Comparison of ENCODE assay signal across 1 cellular context in the genomic region with DNA sequence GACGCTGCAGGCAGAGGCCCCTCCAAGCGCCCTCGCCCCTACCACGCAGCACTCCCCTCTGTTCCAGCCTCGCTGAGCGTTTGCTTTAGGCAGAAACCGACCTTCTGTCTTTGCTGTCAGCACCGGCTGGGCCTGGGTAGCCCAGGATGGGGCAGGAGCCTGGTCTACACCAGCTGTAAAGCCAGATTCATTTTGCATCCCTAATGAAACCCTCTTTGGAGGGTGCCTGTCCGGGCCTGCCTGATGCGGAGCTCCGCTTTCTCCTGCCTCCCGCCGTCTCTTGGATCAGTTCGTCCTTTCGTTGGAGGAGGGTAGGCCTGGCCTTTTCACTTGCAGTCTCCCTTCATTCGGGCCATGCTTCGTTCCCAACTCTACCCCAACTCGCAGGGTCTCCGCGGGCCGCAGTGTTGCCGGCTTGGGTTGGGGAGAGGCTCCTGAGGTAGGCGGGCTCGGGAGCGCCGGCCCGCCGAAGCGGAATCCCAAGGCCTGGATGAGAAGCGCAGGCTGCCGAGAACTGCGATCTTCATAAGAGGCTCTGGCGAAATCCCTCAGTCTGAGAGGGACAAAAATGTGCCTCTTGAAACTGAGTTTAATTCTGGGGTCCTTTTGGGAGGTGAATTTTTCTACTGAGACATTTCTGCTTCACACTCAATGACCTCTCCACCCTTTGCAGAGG.
A peak's percentile ranks its signal among the peaks of the same experiment; 100 is the strongest.
TF ChIP-seq lines count a peak whose summit lies in the region.

No MANE protein-coding gene starts in this region.

TF ChIP-seq in HEK293, 187 proteins besides CTCF, POLR2A, EP300 and RAD21 (continued from another document and continues in another):
- TF ChIP-seq, protein P1, sequence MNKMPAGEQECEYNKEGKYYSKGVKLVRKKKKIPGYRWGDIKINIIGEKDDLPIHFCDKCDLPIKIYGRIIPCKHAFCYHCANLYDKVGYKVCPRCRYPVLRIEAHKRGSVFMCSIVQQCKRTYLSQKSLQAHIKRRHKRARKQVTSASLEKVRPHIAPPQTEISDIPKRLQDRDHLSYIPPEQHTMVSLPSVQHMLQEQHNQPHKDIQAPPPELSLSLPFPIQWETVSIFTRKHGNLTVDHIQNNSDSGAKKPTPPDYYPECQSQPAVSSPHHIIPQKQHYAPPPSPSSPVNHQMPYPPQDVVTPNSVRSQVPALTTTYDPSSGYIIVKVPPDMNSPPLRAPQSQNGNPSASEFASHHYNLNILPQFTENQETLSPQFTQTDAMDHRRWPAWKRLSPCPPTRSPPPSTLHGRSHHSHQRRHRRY (tag by site-specific recombination; IDR thresholded peaks at IDR 0.05): no peak
- TF ChIP-seq ZNF394 (tag by site-specific recombination; IDR thresholded peaks at IDR 0.05; ENCODE audit: borderline replicate concordance) (no peak; the same call in 1 of the 2 replicates), GFI1B (tag by site-specific recombination; IDR thresholded peaks at IDR 0.05) (peak; percentile 37; the same call in 1 of the 2 replicates), ZNF114 (tag by site-specific recombination; IDR thresholded peaks at IDR 0.05) (no peak), GLIS2 (tag by site-specific recombination; IDR thresholded peaks at IDR 0.05) (no peak), ZNF677 (tag by site-specific recombination; IDR thresholded peaks at IDR 0.05) (no peak), PRDM2 (tag by site-specific recombination; IDR thresholded peaks at IDR 0.05; ENCODE audit: borderline replicate concordance) (no peak), ZNF660 (tag by site-specific recombination; IDR thresholded peaks at IDR 0.05) (no peak; the same call in 1 of the 2 replicates), ZNF37A (tag by site-specific recombination; IDR thresholded peaks at IDR 0.05) (no peak), ZNF311 (tag by site-specific recombination; IDR thresholded peaks at IDR 0.05; ENCODE audit: borderline replicate concordance) (no peak), ZNF501 (tag by site-specific recombination; IDR thresholded peaks at IDR 0.05) (0 out of 2 replicates have a peak, but pooled peaks have one; percentile 40), ZNF248 (tag by site-specific recombination; IDR thresholded peaks at IDR 0.05) (no peak), ZNF692 (tag by site-specific recombination; IDR thresholded peaks at IDR 0.05) (no peak), ZNF623 (tag by site-specific recombination; IDR thresholded peaks at IDR 0.05) (no peak), MEIS1 (CRISPR knock-in tag; IDR thresholded peaks at IDR 0.05; ENCODE audit: borderline replicate concordance) (no peak), ZBTB48 (tag by site-specific recombination; IDR thresholded peaks at IDR 0.05) (peak; percentile 67), ZNF214 (tag by site-specific recombination; IDR thresholded peaks at IDR 0.05; ENCODE audit: borderline replicate concordance) (no peak), ZNF223 (tag by site-specific recombination; IDR thresholded peaks at IDR 0.05) (no peak), ZNF776 (tag by site-specific recombination; IDR thresholded peaks at IDR 0.05; ENCODE audit: borderline replicate concordance) (no peak), ZNF792 (tag by site-specific recombination; IDR thresholded peaks at IDR 0.05) (peak; percentile 34; the same call in 1 of the 2 replicates), ZNF600 (tag by site-specific recombination; IDR thresholded peaks at IDR 0.05) (peak; percentile 97), ZIC2 (tag by site-specific recombination; IDR thresholded peaks at IDR 0.05) (no peak), ZNF324 (tag by site-specific recombination; IDR thresholded peaks at IDR 0.05) (peak; percentile 21; the same call in 1 of the 2 replicates), ZNF555 (tag by site-specific recombination; conservative IDR thresholded peaks at IDR 0.05) (no peak), ZSCAN4 (tag by site-specific recombination; IDR thresholded peaks at IDR 0.05) (no peak; the same call in 1 of the 2 replicates), MYNN (tag by site-specific recombination; IDR thresholded peaks at IDR 0.05; ENCODE audit: borderline replicate concordance) (no peak), ZNF2 (tag by site-specific recombination; IDR thresholded peaks at IDR 0.05) (peak; percentile 85), FEZF1 (tag by site-specific recombination; IDR thresholded peaks at IDR 0.05) (no peak; the same call in 1 of the 2 replicates), ZNF473 (tag by site-specific recombination; IDR thresholded peaks at IDR 0.05) (no peak), SALL2 (tag by site-specific recombination; IDR thresholded peaks at IDR 0.05; ENCODE audit: borderline replicate concordance) (no peak), ZNF391 (tag by site-specific recombination; IDR thresholded peaks at IDR 0.05; ENCODE audit: borderline replicate concordance, low read depth) (no peak), ZEB2 (tag by site-specific recombination; IDR thresholded peaks at IDR 0.05) (peak; percentile 11; the same call in 1 of the 2 replicates), ZBTB17 (tag by site-specific recombination; IDR thresholded peaks at IDR 0.05) (peak; percentile 95), ZNF362 (tag by site-specific recombination; IDR thresholded peaks at IDR 0.05) (no peak), ZNF211 (tag by site-specific recombination; IDR thresholded peaks at IDR 0.05; ENCODE audit: low read depth) (no peak), YY2 (tag by site-specific recombination; IDR thresholded peaks at IDR 0.05) (no peak), IKZF3 (tag by site-specific recombination; IDR thresholded peaks at IDR 0.05) (peak; percentile 57), ZNF112 (tag by site-specific recombination; IDR thresholded peaks at IDR 0.05) (no peak), ZSCAN16 (tag by site-specific recombination; IDR thresholded peaks at IDR 0.05) (no peak), SP2 (tag by site-specific recombination; IDR thresholded peaks at IDR 0.05) (no peak)
- TF ChIP-seq, protein P2, sequence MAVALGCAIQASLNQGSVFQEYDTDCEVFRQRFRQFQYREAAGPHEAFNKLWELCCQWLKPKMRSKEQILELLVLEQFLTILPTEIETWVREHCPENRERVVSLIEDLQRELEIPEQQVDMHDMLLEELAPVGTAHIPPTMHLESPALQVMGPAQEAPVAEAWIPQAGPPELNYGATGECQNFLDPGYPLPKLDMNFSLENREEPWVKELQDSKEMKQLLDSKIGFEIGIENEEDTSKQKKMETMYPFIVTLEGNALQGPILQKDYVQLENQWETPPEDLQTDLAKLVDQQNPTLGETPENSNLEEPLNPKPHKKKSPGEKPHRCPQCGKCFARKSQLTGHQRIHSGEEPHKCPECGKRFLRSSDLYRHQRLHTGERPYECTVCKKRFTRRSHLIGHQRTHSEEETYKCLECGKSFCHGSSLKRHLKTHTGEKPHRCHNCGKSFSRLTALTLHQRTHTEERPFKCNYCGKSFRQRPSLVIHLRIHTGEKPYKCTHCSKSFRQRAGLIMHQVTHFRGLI (tag by site-specific recombination; IDR thresholded peaks at IDR 0.05): no peak
- TF ChIP-seq, protein P3, sequence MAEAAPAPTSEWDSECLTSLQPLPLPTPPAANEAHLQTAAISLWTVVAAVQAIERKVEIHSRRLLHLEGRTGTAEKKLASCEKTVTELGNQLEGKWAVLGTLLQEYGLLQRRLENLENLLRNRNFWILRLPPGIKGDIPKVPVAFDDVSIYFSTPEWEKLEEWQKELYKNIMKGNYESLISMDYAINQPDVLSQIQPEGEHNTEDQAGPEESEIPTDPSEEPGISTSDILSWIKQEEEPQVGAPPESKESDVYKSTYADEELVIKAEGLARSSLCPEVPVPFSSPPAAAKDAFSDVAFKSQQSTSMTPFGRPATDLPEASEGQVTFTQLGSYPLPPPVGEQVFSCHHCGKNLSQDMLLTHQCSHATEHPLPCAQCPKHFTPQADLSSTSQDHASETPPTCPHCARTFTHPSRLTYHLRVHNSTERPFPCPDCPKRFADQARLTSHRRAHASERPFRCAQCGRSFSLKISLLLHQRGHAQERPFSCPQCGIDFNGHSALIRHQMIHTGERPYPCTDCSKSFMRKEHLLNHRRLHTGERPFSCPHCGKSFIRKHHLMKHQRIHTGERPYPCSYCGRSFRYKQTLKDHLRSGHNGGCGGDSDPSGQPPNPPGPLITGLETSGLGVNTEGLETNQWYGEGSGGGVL (tag by site-specific recombination; IDR thresholded peaks at IDR 0.05): no peak
- TF ChIP-seq, protein P4, sequence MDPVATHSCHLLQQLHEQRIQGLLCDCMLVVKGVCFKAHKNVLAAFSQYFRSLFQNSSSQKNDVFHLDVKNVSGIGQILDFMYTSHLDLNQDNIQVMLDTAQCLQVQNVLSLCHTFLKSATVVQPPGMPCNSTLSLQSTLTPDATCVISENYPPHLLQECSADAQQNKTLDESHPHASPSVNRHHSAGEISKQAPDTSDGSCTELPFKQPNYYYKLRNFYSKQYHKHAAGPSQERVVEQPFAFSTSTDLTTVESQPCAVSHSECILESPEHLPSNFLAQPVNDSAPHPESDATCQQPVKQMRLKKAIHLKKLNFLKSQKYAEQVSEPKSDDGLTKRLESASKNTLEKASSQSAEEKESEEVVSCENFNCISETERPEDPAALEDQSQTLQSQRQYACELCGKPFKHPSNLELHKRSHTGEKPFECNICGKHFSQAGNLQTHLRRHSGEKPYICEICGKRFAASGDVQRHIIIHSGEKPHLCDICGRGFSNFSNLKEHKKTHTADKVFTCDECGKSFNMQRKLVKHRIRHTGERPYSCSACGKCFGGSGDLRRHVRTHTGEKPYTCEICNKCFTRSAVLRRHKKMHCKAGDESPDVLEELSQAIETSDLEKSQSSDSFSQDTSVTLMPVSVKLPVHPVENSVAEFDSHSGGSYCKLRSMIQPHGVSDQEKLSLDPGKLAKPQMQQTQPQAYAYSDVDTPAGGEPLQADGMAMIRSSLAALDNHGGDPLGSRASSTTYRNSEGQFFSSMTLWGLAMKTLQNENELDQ (tag by site-specific recombination; IDR thresholded peaks at IDR 0.05; ENCODE audit: low read depth): no peak
